ENCODE assay signal across 1 cellular context in the genomic region with DNA sequence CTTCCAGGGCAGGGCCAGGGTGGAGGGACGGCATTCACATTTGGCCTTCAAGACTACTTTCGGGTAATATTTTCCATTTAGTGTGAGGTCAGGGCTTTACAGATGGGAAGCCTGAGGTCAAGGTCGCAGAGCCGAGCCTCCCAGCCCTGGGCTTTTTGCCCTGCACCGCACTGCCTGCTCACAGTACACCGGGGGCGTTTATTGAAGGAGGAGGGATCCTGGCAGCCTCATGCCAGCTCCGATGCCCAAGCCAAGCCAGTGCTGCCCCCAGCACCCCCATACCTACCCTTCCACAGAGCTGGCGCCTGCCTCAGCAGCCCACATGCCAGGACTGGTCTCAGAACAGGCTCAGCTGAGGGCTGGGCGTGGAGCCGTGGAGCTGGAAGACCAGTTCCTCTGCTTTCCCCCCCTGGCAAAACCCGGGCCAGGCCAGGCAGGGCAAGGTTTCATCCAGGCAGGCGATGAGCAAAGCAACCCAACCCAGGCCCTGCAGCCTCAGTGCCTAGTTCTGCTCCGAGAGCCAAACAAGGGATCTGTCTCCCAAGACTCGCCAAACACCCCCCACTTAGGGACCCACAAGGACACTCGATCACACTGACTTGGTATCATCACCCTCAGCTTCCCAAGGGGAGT.
TF ChIP-seq lines count a peak whose summit lies in the region.

No MANE protein-coding gene starts in this region.

TF ChIP-seq in HepG2, 621 proteins besides CTCF, POLR2A, EP300 and RAD21 (continued from another document and continues in another):
- TF ChIP-seq, protein P1, sequence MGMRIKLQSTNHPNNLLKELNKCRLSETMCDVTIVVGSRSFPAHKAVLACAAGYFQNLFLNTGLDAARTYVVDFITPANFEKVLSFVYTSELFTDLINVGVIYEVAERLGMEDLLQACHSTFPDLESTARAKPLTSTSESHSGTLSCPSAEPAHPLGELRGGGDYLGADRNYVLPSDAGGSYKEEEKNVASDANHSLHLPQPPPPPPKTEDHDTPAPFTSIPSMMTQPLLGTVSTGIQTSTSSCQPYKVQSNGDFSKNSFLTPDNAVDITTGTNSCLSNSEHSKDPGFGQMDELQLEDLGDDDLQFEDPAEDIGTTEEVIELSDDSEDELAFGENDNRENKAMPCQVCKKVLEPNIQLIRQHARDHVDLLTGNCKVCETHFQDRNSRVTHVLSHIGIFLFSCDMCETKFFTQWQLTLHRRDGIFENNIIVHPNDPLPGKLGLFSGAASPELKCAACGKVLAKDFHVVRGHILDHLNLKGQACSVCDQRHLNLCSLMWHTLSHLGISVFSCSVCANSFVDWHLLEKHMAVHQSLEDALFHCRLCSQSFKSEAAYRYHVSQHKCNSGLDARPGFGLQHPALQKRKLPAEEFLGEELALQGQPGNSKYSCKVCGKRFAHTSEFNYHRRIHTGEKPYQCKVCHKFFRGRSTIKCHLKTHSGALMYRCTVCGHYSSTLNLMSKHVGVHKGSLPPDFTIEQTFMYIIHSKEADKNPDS (CRISPR knock-in tag; IDR thresholded peaks at IDR 0.05) = no peak
- TF ChIP-seq, protein P2, sequence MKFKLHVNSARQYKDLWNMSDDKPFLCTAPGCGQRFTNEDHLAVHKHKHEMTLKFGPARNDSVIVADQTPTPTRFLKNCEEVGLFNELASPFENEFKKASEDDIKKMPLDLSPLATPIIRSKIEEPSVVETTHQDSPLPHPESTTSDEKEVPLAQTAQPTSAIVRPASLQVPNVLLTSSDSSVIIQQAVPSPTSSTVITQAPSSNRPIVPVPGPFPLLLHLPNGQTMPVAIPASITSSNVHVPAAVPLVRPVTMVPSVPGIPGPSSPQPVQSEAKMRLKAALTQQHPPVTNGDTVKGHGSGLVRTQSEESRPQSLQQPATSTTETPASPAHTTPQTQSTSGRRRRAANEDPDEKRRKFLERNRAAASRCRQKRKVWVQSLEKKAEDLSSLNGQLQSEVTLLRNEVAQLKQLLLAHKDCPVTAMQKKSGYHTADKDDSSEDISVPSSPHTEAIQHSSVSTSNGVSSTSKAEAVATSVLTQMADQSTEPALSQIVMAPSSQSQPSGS (CRISPR knock-in tag; IDR thresholded peaks at IDR 0.05) = no peak
- TF ChIP-seq, protein P3, sequence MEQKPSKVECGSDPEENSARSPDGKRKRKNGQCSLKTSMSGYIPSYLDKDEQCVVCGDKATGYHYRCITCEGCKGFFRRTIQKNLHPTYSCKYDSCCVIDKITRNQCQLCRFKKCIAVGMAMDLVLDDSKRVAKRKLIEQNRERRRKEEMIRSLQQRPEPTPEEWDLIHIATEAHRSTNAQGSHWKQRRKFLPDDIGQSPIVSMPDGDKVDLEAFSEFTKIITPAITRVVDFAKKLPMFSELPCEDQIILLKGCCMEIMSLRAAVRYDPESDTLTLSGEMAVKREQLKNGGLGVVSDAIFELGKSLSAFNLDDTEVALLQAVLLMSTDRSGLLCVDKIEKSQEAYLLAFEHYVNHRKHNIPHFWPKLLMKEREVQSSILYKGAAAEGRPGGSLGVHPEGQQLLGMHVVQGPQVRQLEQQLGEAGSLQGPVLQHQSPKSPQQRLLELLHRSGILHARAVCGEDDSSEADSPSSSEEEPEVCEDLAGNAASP (CRISPR knock-in tag; IDR thresholded peaks at IDR 0.05; ENCODE audit: borderline replicate concordance) = peak; percentile 27; the same call in 1 of the 2 replicates
- TF ChIP-seq POLR2G (IDR thresholded peaks at IDR 0.05; ENCODE audit: low read depth, low read length) = no peak
- TF ChIP-seq, protein P4, sequence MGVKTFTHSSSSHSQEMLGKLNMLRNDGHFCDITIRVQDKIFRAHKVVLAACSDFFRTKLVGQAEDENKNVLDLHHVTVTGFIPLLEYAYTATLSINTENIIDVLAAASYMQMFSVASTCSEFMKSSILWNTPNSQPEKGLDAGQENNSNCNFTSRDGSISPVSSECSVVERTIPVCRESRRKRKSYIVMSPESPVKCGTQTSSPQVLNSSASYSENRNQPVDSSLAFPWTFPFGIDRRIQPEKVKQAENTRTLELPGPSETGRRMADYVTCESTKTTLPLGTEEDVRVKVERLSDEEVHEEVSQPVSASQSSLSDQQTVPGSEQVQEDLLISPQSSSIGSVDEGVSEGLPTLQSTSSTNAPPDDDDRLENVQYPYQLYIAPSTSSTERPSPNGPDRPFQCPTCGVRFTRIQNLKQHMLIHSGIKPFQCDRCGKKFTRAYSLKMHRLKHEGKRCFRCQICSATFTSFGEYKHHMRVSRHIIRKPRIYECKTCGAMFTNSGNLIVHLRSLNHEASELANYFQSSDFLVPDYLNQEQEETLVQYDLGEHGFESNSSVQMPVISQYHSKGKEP (CRISPR knock-in tag; IDR thresholded peaks at IDR 0.05) = no peak
- no peak for TF ChIP-seq ZNF614 (CRISPR knock-in tag; IDR thresholded peaks at IDR 0.05; ENCODE audit: borderline replicate concordance)
- no peak for TF ChIP-seq MZF1 (CRISPR knock-in tag; IDR thresholded peaks at IDR 0.05; ENCODE audit: borderline replicate concordance)
- no peak for TF ChIP-seq ZNF224 (CRISPR knock-in tag; IDR thresholded peaks at IDR 0.05)
- TF ChIP-seq ZNF652 (CRISPR knock-in tag; IDR thresholded peaks at IDR 0.05; ENCODE audit: borderline replicate concordance, low read depth) = no peak
- TF ChIP-seq, protein P5, sequence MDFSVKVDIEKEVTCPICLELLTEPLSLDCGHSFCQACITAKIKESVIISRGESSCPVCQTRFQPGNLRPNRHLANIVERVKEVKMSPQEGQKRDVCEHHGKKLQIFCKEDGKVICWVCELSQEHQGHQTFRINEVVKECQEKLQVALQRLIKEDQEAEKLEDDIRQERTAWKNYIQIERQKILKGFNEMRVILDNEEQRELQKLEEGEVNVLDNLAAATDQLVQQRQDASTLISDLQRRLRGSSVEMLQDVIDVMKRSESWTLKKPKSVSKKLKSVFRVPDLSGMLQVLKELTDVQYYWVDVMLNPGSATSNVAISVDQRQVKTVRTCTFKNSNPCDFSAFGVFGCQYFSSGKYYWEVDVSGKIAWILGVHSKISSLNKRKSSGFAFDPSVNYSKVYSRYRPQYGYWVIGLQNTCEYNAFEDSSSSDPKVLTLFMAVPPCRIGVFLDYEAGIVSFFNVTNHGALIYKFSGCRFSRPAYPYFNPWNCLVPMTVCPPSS (IDR thresholded peaks at IDR 0.05) = no peak
- TF ChIP-seq ZMYM2 (CRISPR knock-in tag; IDR thresholded peaks at IDR 0.05) = no peak
- no peak for TF ChIP-seq SP1 (IDR thresholded peaks at IDR 0.05)
- no peak for TF ChIP-seq SP1 (CRISPR knock-in tag; IDR thresholded peaks at IDR 0.05)
- TF ChIP-seq HDAC6 (IDR thresholded peaks at IDR 0.05; ENCODE audit: low read depth, low read length) = no peak
- TF ChIP-seq ZNF451 (CRISPR knock-in tag; IDR thresholded peaks at IDR 0.05) = no peak
- 0 out of 2 replicates have a peak, but pooled peaks have one; percentile 32 for TF ChIP-seq ZSCAN25 (CRISPR knock-in tag; IDR thresholded peaks at IDR 0.05)
- TF ChIP-seq ZNF616 (CRISPR knock-in tag; IDR thresholded peaks at IDR 0.05; ENCODE audit: low read depth) = no peak
- TF ChIP-seq GTF2F1 (IDR thresholded peaks at IDR 0.05; ENCODE audit: low read length) = no peak
- TF ChIP-seq STAG1 (CRISPR knock-in tag; IDR thresholded peaks at IDR 0.05) = no peak
- no peak for TF ChIP-seq ARNTL (CRISPR knock-in tag; IDR thresholded peaks at IDR 0.05)
- TF ChIP-seq, protein P6, sequence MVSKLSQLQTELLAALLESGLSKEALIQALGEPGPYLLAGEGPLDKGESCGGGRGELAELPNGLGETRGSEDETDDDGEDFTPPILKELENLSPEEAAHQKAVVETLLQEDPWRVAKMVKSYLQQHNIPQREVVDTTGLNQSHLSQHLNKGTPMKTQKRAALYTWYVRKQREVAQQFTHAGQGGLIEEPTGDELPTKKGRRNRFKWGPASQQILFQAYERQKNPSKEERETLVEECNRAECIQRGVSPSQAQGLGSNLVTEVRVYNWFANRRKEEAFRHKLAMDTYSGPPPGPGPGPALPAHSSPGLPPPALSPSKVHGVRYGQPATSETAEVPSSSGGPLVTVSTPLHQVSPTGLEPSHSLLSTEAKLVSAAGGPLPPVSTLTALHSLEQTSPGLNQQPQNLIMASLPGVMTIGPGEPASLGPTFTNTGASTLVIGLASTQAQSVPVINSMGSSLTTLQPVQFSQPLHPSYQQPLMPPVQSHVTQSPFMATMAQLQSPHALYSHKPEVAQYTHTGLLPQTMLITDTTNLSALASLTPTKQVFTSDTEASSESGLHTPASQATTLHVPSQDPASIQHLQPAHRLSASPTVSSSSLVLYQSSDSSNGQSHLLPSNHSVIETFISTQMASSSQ (IDR thresholded peaks at IDR 0.05; ENCODE audit: low read depth) = no peak
- TF ChIP-seq, protein P6 (CRISPR knock-in tag; IDR thresholded peaks at IDR 0.05; ENCODE audit: borderline replicate concordance) = 0 out of 2 replicates have a peak, but pooled peaks have one; percentile 29
- TF ChIP-seq ZNF563 (CRISPR knock-in tag; IDR thresholded peaks at IDR 0.05) = 0 out of 2 replicates have a peak, but pooled peaks have one; percentile 20
- TF ChIP-seq, protein P7, sequence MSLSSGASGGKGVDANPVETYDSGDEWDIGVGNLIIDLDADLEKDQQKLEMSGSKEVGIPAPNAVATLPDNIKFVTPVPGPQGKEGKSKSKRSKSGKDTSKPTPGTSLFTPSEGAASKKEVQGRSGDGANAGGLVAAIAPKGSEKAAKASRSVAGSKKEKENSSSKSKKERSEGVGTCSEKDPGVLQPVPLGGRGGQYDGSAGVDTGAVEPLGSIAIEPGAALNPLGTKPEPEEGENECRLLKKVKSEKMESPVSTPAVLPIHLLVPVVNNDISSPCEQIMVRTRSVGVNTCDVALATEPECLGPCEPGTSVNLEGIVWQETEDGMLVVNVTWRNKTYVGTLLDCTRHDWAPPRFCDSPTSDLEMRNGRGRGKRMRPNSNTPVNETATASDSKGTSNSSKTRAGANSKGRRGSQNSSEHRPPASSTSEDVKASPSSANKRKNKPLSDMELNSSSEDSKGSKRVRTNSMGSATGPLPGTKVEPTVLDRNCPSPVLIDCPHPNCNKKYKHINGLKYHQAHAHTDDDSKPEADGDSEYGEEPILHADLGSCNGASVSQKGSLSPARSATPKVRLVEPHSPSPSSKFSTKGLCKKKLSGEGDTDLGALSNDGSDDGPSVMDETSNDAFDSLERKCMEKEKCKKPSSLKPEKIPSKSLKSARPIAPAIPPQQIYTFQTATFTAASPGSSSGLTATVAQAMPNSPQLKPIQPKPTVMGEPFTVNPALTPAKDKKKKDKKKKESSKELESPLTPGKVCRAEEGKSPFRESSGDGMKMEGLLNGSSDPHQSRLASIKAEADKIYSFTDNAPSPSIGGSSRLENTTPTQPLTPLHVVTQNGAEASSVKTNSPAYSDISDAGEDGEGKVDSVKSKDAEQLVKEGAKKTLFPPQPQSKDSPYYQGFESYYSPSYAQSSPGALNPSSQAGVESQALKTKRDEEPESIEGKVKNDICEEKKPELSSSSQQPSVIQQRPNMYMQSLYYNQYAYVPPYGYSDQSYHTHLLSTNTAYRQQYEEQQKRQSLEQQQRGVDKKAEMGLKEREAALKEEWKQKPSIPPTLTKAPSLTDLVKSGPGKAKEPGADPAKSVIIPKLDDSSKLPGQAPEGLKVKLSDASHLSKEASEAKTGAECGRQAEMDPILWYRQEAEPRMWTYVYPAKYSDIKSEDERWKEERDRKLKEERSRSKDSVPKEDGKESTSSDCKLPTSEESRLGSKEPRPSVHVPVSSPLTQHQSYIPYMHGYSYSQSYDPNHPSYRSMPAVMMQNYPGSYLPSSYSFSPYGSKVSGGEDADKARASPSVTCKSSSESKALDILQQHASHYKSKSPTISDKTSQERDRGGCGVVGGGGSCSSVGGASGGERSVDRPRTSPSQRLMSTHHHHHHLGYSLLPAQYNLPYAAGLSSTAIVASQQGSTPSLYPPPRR (CRISPR knock-in tag; IDR thresholded peaks at IDR 0.05; ENCODE audit: borderline replicate concordance) = peak; percentile 33; the same call in 1 of the 2 replicates
- TF ChIP-seq, protein P8, sequence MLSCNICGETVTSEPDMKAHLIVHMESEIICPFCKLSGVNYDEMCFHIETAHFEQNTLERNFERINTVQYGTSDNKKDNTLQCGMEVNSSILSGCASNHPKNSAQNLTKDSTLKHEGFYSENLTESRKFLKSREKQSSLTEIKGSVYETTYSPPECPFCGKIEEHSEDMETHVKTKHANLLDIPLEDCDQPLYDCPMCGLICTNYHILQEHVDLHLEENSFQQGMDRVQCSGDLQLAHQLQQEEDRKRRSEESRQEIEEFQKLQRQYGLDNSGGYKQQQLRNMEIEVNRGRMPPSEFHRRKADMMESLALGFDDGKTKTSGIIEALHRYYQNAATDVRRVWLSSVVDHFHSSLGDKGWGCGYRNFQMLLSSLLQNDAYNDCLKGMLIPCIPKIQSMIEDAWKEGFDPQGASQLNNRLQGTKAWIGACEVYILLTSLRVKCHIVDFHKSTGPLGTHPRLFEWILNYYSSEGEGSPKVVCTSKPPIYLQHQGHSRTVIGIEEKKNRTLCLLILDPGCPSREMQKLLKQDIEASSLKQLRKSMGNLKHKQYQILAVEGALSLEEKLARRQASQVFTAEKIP (CRISPR knock-in tag; IDR thresholded peaks at IDR 0.05; ENCODE audit: borderline replicate concordance) = no peak
- TF ChIP-seq CBX1 (IDR thresholded peaks at IDR 0.05; ENCODE audit: low read depth) = no peak
- TF ChIP-seq MATR3 (CRISPR knock-in tag; IDR thresholded peaks at IDR 0.05) = no peak
- TF ChIP-seq, protein P9, sequence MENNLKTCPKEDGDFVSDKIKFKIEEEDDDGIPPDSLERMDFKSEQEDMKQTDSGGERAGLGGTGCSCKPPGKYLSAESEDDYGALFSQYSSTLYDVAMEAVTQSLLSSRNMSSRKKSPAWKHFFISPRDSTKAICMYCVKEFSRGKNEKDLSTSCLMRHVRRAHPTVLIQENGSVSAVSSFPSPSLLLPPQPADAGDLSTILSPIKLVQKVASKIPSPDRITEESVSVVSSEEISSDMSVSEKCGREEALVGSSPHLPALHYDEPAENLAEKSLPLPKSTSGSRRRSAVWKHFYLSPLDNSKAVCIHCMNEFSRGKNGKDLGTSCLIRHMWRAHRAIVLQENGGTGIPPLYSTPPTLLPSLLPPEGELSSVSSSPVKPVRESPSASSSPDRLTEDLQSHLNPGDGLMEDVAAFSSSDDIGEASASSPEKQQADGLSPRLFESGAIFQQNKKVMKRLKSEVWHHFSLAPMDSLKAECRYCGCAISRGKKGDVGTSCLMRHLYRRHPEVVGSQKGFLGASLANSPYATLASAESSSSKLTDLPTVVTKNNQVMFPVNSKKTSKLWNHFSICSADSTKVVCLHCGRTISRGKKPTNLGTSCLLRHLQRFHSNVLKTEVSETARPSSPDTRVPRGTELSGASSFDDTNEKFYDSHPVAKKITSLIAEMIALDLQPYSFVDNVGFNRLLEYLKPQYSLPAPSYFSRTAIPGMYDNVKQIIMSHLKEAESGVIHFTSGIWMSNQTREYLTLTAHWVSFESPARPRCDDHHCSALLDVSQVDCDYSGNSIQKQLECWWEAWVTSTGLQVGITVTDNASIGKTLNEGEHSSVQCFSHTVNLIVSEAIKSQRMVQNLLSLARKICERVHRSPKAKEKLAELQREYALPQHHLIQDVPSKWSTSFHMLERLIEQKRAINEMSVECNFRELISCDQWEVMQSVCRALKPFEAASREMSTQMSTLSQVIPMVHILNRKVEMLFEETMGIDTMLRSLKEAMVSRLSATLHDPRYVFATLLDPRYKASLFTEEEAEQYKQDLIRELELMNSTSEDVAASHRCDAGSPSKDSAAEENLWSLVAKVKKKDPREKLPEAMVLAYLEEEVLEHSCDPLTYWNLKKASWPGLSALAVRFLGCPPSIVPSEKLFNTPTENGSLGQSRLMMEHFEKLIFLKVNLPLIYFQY (CRISPR knock-in tag; IDR thresholded peaks at IDR 0.05; ENCODE audit: borderline replicate concordance) = no peak
